Comparison of ENCODE assay signal across 1 cellular context in genomic region chr2:218992703-218993344, GRCh38.
TF ChIP-seq lines count a peak whose summit lies in the region.

No MANE protein-coding gene starts in this region.

TF ChIP-seq in WTC11, 78 proteins besides CTCF, POLR2A, EP300 and RAD21 (continued from another document):
- TF ChIP-seq ATF3 (CRISPR knock-in tag; conservative IDR thresholded peaks at IDR 0.05) (no peak), ZNF281 (CRISPR knock-in tag; IDR thresholded peaks at IDR 0.05) (no peak), ERG (CRISPR knock-in tag; IDR thresholded peaks at IDR 0.05) (no peak), TP53 (CRISPR knock-in tag; IDR thresholded peaks at IDR 0.05) (no peak), IRF1 (CRISPR knock-in tag; IDR thresholded peaks at IDR 0.05) (no peak), RORB (CRISPR knock-in tag; IDR thresholded peaks at IDR 0.05) (no peak), KAT7 (CRISPR knock-in tag; IDR thresholded peaks at IDR 0.05; ENCODE audit: borderline replicate concordance) (no peak), FOXP1 (CRISPR knock-in tag; IDR thresholded peaks at IDR 0.05; ENCODE audit: borderline replicate concordance) (no peak), ATF1 (CRISPR knock-in tag; IDR thresholded peaks at IDR 0.05) (no peak), ZNF423 (CRISPR knock-in tag; IDR thresholded peaks at IDR 0.05) (no peak)
